In genomic region chr20:62183426-62184142, GRCh38 we compare ENCODE assay signal across 9 cellular contexts. TPM values are rescaled to one million over a fixed set of nuclear protein-coding genes. Genes with fewer than 3 reads are reported as not detected.
DNase-seq lines count a peak whose midpoint lies in the region; ATAC-seq and TF ChIP-seq lines count a peak whose summit lies in the region.
"Had no signal": no experiment of that assay in that cellular context is flagged by ENCODE, and none has a peak within 500 bp of the region (broad histone marks: within the 10 kb centered on the region; RNA-seq: fewer than 3 reads in every experiment).

No MANE protein-coding gene starts in this region.

- H3K4me1 ChIP-seq in Caco-2 (peaks cover 26% of the 10 kb centered on the region), NT2/D1 (ENCODE audit: insufficient read depth, insufficient read length) (no peaks in the 10 kb centered on the region), neuron (ENCODE audit: insufficient read depth, low read length) (peaks cover 15% of the 10 kb centered on the region)

- no peaks in the 10 kb centered on the region for H3K36me3 ChIP-seq in Caco-2 (ENCODE audit: control insufficient read depth, insufficient read depth, low read length)
- peaks cover 26% of the 10 kb centered on the region for H3K36me3 ChIP-seq in NT2/D1 (ENCODE audit: insufficient read depth, insufficient read length, low read length)
- H3K36me3 ChIP-seq in neuron (ENCODE audit: insufficient read depth, low read length): peaks cover 11% of the 10 kb centered on the region

- no peak for ATAC-seq in GM18520 (IDR thresholded peaks at IDR 0.05; ENCODE audit: unreplicated experiment)

- H3K9me3 Mint-ChIP-seq in Caco-2 (ENCODE audit: unreplicated experiment) (no peaks in the 10 kb centered on the region), endothelial cell (ENCODE audit: unreplicated experiment) (no peaks in the 10 kb centered on the region)

- peak overlapping the region; percentile 99 for H3K27ac Mint-ChIP-seq in Caco-2 (ENCODE audit: unreplicated experiment)
- H3K27ac Mint-ChIP-seq in endothelial cell (ENCODE audit: unreplicated experiment): peak overlapping the region; percentile 86

- H3K36me3 Mint-ChIP-seq in Caco-2 (ENCODE audit: insufficient read depth, unreplicated experiment) (peaks cover 58% of the 10 kb centered on the region), endothelial cell (ENCODE audit: low read depth, unreplicated experiment) (peaks cover 10% of the 10 kb centered on the region)

- H3K9ac ChIP-seq in NT2/D1 (ENCODE audit: insufficient read length, low read depth): peak overlapping the region; percentile 100

- H3K4me3 Mint-ChIP-seq in Caco-2 (ENCODE audit: unreplicated experiment) (peak overlapping the region; percentile 96), endothelial cell (ENCODE audit: unreplicated experiment) (peak overlapping the region; percentile 97)

- H3K4me3 ChIP-seq in Caco-2 (ENCODE audit: low read depth, low read length) (peak overlapping the region; percentile 80), NT2/D1 (ENCODE audit: insufficient read length, low read depth) (peak overlapping the region; percentile 97), neuron (ENCODE audit: low read length) (peak overlapping the region; percentile 92)

- H3K4me1 Mint-ChIP-seq in Caco-2 (ENCODE audit: low read depth, unreplicated experiment) (peaks cover 33% of the 10 kb centered on the region), endothelial cell (ENCODE audit: unreplicated experiment) (peaks cover 8% of the 10 kb centered on the region)

- TSS peak; percentile 77 for BruUV-seq in Caco-2 (replicated peaks; lab: Mats Ljungman, UMichigan)

- POLR2A ChIA-PET in Caco-2 (lab: Charles Lee): interaction anchor here (0.7 kb wide), 1 partner anchor 39 kb away, joined by 3 read pairs; no protein-coding TSS in a partner anchor

- CTCF ChIA-PET in Caco-2 (lab: Charles Lee): no interaction called here

- intact Hi-C loops in Caco-2 (cut with micrococcal nuclease; ENCODE audit: unreplicated experiment): loop anchor here (2.0 kb wide), 1 partner anchor 55 kb away; the partner anchor contains the start of gene OSBPL2

- no peaks in the 10 kb centered on the region for H3K9me3 ChIP-seq in Caco-2
- no peaks in the 10 kb centered on the region for H3K9me3 ChIP-seq in NT2/D1 (ENCODE audit: insufficient read depth, low read length)
- no peaks in the 10 kb centered on the region for H3K9me3 ChIP-seq in neuron (ENCODE audit: low read length)

- H3K27me3 Mint-ChIP-seq in Caco-2 (ENCODE audit: insufficient read depth, unreplicated experiment): no peaks in the 10 kb centered on the region
- peaks cover 5% of the 10 kb centered on the region for H3K27me3 Mint-ChIP-seq in endothelial cell (ENCODE audit: unreplicated experiment)

- no peaks in the 10 kb centered on the region for H3K27me3 ChIP-seq in Caco-2 (replicated peaks; ENCODE audit: control insufficient read depth, insufficient read depth, low read length)
- no peaks in the 10 kb centered on the region for H3K27me3 ChIP-seq in NT2/D1 (ENCODE audit: insufficient read depth, insufficient read length)
- no peaks in the 10 kb centered on the region for H3K27me3 ChIP-seq in neuron (ENCODE audit: insufficient read depth, low read length)

- TF ChIP-seq CTCF in Caco-2 (IDR thresholded peaks at IDR 0.05; ENCODE audit: insufficient read depth in 1 of 2, low read depth in 1 of 2, low read length in 1 of 2, severe bottlenecking in 1 of 2, unreplicated experiment in 1 of 2) (no peak), endothelial cell (IDR thresholded peaks at IDR 0.05; ENCODE audit: unreplicated experiment) (no peak)

- DNase-seq in Caco-2 (no peak), NT2/D1 (ENCODE audit: low read depth, low spot score) (no peak), endothelial cell (ENCODE audit: low spot score) (no peak), CD1c-positive myeloid dendritic cell (ENCODE audit: extremely low spot score) (no peak), dedifferentiated amniotic fluid mesenchymal stem cell (ENCODE audit: extremely low spot score) (no peak), middle frontal gyrus (ENCODE audit: extremely low spot score, low spot score) (no peak)

- peak overlapping the region; percentile 57 for H2AFZ ChIP-seq in neuron (ENCODE audit: low read depth, low read length)

RNA-seq across cellular contexts. Expression of gene MTG2, which starts 0.8 kb away (rescaled TPM):
- total RNA-seq in Caco-2 (2022): 110 and 111 TPM in 2 replicates
- 20.2 TPM for total RNA-seq in endothelial cell (ENCODE audit: unreplicated experiment)

RNA-seq across cellular contexts. Expression of gene HRH3, which starts 36.5 kb away (rescaled TPM):
- not detected in 2 replicates for total RNA-seq in Caco-2 (2022)
- not detected for total RNA-seq in endothelial cell (ENCODE audit: unreplicated experiment)
- total RNA-seq: LHCN-M2 had no signal

RNA-seq across cellular contexts. Expression of gene SS18L1, which starts 40.0 kb away (rescaled TPM):
- total RNA-seq in Caco-2 (2022) (46.4 and 52.1 TPM in 2 replicates), endothelial cell (ENCODE audit: unreplicated experiment) (17.5 TPM)

RNA-seq across cellular contexts. Expression of gene PSMA7, which starts 40.4 kb away (rescaled TPM):
- 702 and 760 TPM in 2 replicates for total RNA-seq in Caco-2 (2022)
- 302 TPM for total RNA-seq in endothelial cell (ENCODE audit: unreplicated experiment)

RNA-seq across cellular contexts. Expression of gene OSBPL2, which starts 54.7 kb away (rescaled TPM):
- total RNA-seq in Caco-2 (2022): 130 and 132 TPM in 2 replicates
- total RNA-seq in endothelial cell (ENCODE audit: unreplicated experiment): 39.5 TPM
